ENCODE assay signal across 14 cellular contexts in the genomic region with DNA sequence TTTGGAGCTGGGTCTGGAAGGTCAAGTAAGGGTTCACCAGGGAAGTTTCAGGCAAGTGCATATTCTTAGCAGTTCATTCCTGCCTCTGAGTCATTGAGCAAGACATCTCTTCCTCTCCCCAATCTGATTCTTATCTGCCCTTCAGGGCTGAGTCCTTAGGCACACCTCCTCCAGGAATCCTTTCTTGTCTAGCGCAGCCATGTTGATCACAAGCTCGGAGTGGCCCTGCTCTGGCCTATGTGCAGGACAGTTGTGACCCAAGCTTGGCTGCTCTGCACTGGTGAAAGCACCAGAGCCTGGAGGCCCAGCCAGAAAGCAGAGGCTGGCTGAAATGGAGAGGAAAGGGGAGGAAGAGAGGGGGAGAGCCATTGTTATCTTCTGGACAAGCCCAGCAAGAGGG. TPM values are rescaled to one million over a fixed set of nuclear protein-coding genes. Genes with fewer than 3 reads are reported as not detected.
A peak's percentile ranks its signal among the peaks of the same experiment; 100 is the strongest.
DNase-seq lines count a peak whose midpoint lies in the region; ATAC-seq, FAIRE-seq and TF ChIP-seq lines count a peak whose summit lies in the region.
"Had no signal": no experiment of that assay in that cellular context is flagged by ENCODE, and none has a peak within 500 bp of the region (broad histone marks: within the 10 kb centered on the region; RNA-seq: fewer than 3 reads in every experiment).

No MANE protein-coding gene starts in this region.

- H3K23ac ChIP-seq in mesendoderm (ENCODE audit: low read length), result no peak overlapping the region

- no peak for FAIRE-seq in astrocyte (lab: Jason Lieb, UNC)
- no peak for FAIRE-seq in kidney (lab: Jason Lieb, UNC)

- no peak overlapping the region for H3K27ac ChIP-seq in astrocyte (ENCODE audit: low read depth, low read length)
- H3K27ac ChIP-seq in mesendoderm (ENCODE audit: low read depth, low read length), result no peak overlapping the region
- H3K27ac ChIP-seq in kidney (ENCODE audit: low read depth in 2 of 2, low read length in 2 of 2), result no peak overlapping the region
- H3K27ac ChIP-seq: gastroesophageal sphincter had no signal

- H3K9ac ChIP-seq in astrocyte (ENCODE audit: low read length) (no peak overlapping the region), mesendoderm (ENCODE audit: low read length) (no peak overlapping the region), kidney (ENCODE audit: low read length in 2 of 2) (no peak overlapping the region)

- H3K27ac Mint-ChIP-seq in astrocyte (ENCODE audit: unreplicated experiment), result peak overlapping the region; percentile 97
- H3K27ac Mint-ChIP-seq: B cell, type B pancreatic cell had no signal

- H4K8ac ChIP-seq in mesendoderm (ENCODE audit: low read depth, low read length), result no peak overlapping the region

- no peak overlapping the region for H2BK5ac ChIP-seq in mesendoderm (ENCODE audit: low read length)

- H3K27me3 ChIP-seq in astrocyte (ENCODE audit: insufficient read depth, low read length) (no peaks in the 10 kb centered on the region), mesendoderm (ENCODE audit: insufficient read depth, low read length, poor library complexity) (no peaks in the 10 kb centered on the region)

- H3K36me3 ChIP-seq in astrocyte (ENCODE audit: insufficient read depth, low read length) (no peaks in the 10 kb centered on the region), mesendoderm (ENCODE audit: control insufficient read depth, insufficient read depth, low read length) (no peaks in the 10 kb centered on the region), kidney (ENCODE audit: control insufficient read depth in 1 of 2, insufficient read depth in 2 of 2, low read length in 2 of 2) (no peaks in the 10 kb centered on the region)
- H3K36me3 ChIP-seq: gastroesophageal sphincter had no signal

- H3K9me3 ChIP-seq in astrocyte (ENCODE audit: insufficient read depth, low read depth, low read length), result no peaks in the 10 kb centered on the region
- H3K9me3 ChIP-seq in kidney (ENCODE audit: control insufficient read depth in 1 of 2, low read length in 2 of 2), result no peaks in the 10 kb centered on the region
- H3K9me3 ChIP-seq: gastroesophageal sphincter had no signal

- no peak overlapping the region for H2AK5ac ChIP-seq in mesendoderm (ENCODE audit: low read length)

- no CpG with 5 or more reads among the region's 2 CpGs for WGBS in mesendoderm (ENCODE audit: extremely low coverage, insufficient coverage, low lambda C conversion rate)

- intact Hi-C loops in kidney (cut with DNase I), result no loop called here

- no peaks in the 10 kb centered on the region for H3K79me2 ChIP-seq in astrocyte (ENCODE audit: insufficient read depth, low read length)
- H3K79me2 ChIP-seq in mesendoderm (ENCODE audit: control insufficient read depth, insufficient read depth, low read length), result no peaks in the 10 kb centered on the region

- H2BK120ac ChIP-seq in mesendoderm (ENCODE audit: low read depth, low read length), result no peak overlapping the region

- H3K4me1 ChIP-seq in astrocyte (ENCODE audit: insufficient read depth, low read length) (peaks cover 43% of the 10 kb centered on the region), mesendoderm (ENCODE audit: control insufficient read depth, low read depth, low read length) (peaks cover 1% of the 10 kb centered on the region), kidney (ENCODE audit: control insufficient read depth in 1 of 2, insufficient read depth in 1 of 2, low read depth in 1 of 2, low read length in 2 of 2) (no peaks in the 10 kb centered on the region)
- H3K4me1 ChIP-seq: gastroesophageal sphincter had no signal

- H4K20me1 ChIP-seq in astrocyte (ENCODE audit: insufficient read depth, low read length), result no peaks in the 10 kb centered on the region

- H3K36me3 Mint-ChIP-seq in astrocyte (ENCODE audit: low read depth, unreplicated experiment), result peaks cover 3% of the 10 kb centered on the region
- H3K36me3 Mint-ChIP-seq in activated T-cell treated with anti-CD3 and anti-CD28 coated beads, Interleukin-2, amount 50 U/mL, for 4 hours (ENCODE audit: insufficient read depth), result no peaks in the 10 kb centered on the region
- H3K36me3 Mint-ChIP-seq: type B pancreatic cell had no signal

- H3K56ac ChIP-seq in mesendoderm (ENCODE audit: low read length), result no peak overlapping the region

- no peak overlapping the region for H2BK15ac ChIP-seq in mesendoderm (replicated peaks; ENCODE audit: low read depth)

- H3K4me2 ChIP-seq in astrocyte (ENCODE audit: low read length), result peak overlapping the region; percentile 25
- H3K4me2 ChIP-seq in mesendoderm (ENCODE audit: low read length), result no peak overlapping the region

- peaks cover 55% of the 10 kb centered on the region for H3K4me1 Mint-ChIP-seq in astrocyte (ENCODE audit: low read depth, unreplicated experiment)
- H3K4me1 Mint-ChIP-seq in activated T-cell treated with anti-CD3 and anti-CD28 coated beads, Interleukin-2, amount 50 U/mL, for 4 hours (ENCODE audit: low read depth), result no peaks in the 10 kb centered on the region
- H3K4me1 Mint-ChIP-seq: B cell had no signal

- H3K4me3 ChIP-seq in astrocyte (ENCODE audit: insufficient read depth, low read depth, low read length), result no peak overlapping the region
- no peak overlapping the region for H3K4me3 ChIP-seq in mesendoderm (ENCODE audit: low read length)
- no peak overlapping the region for H3K4me3 ChIP-seq in kidney (ENCODE audit: low read length in 2 of 2)
- H3K4me3 ChIP-seq: gastroesophageal sphincter had no signal

- no peak for TF ChIP-seq CTCF in astrocyte (IDR thresholded peaks at IDR 0.05; ENCODE audit: insufficient read depth, low read depth, low read length)
- TF ChIP-seq CTCF in kidney (IDR thresholded peaks at IDR 0.05; ENCODE audit: borderline replicate concordance, extremely low read depth, insufficient read depth), result no peak

- no peak overlapping the region for H3K18ac ChIP-seq in mesendoderm (ENCODE audit: low read length)

- H3K4me3 Mint-ChIP-seq in astrocyte (ENCODE audit: unreplicated experiment), result peak overlapping the region; percentile 61
- H3K4me3 Mint-ChIP-seq in activated T-cell treated with anti-CD3 and anti-CD28 coated beads, Interleukin-2, amount 50 U/mL, for 4 hours, result no peak overlapping the region
- H3K4me3 Mint-ChIP-seq: B cell, type B pancreatic cell had no signal

- no peaks in the 10 kb centered on the region for H3K79me1 ChIP-seq in mesendoderm (ENCODE audit: low read length)

- H3K4ac ChIP-seq in mesendoderm (ENCODE audit: low read depth, low read length), result no peak overlapping the region

- peaks cover 25% of the 10 kb centered on the region for H3K27me3 Mint-ChIP-seq in astrocyte (ENCODE audit: low read depth, unreplicated experiment)
- H3K27me3 Mint-ChIP-seq in activated T-cell treated with anti-CD3 and anti-CD28 coated beads, Interleukin-2, amount 50 U/mL, for 4 hours (ENCODE audit: low read depth), result peaks cover 10% of the 10 kb centered on the region

- peak; percentile 60 for DNase-seq in AG20443 (ENCODE audit: low spot score)
- peak; percentile 72 for DNase-seq in LoVo (ENCODE audit: low spot score)
- peak; percentile 66 for DNase-seq in astrocyte (ENCODE audit: low read depth)
- peak; percentile 72 for DNase-seq in mesendoderm
- no peak for DNase-seq in HK-2 (ENCODE audit: unreplicated experiment)
- DNase-seq in kidney, result no peak
- DNase-seq in activated T-cell treated with anti-CD3 and anti-CD28 coated beads, Interleukin-2, amount 50 U/mL, for 4 hours, result no peak
- DNase-seq: DMS79 treated with DMSO at 0.1 percent for 48 hours; Karpas-422; stimulated activated CD4-positive, alpha-beta T cell treated with anti-CD3 and anti-CD28 coated beads, Interleukin-2, amount 100 ng/mL, for 24 hours had no signal

- peaks cover 4% of the 10 kb centered on the region for H3K9me3 Mint-ChIP-seq in astrocyte (ENCODE audit: unreplicated experiment)
- no peaks in the 10 kb centered on the region for H3K9me3 Mint-ChIP-seq in activated T-cell treated with anti-CD3 and anti-CD28 coated beads, Interleukin-2, amount 50 U/mL, for 4 hours
- H3K9me3 Mint-ChIP-seq: type B pancreatic cell had no signal

- no peak overlapping the region for H4K5ac ChIP-seq in mesendoderm (ENCODE audit: low read length)

- H2AFZ ChIP-seq in astrocyte (ENCODE audit: low read depth, low read length), result peak overlapping the region; percentile 31

- no peak for ATAC-seq in HG03457 (IDR thresholded peaks at IDR 0.05; ENCODE audit: unreplicated experiment)
- no peak for ATAC-seq in activated T-cell treated with anti-CD3 and anti-CD28 coated beads, Interleukin-2, amount 50 U/mL, for 4 hours
- ATAC-seq: gastroesophageal sphincter had no signal

RNA-seq across cellular contexts. Expression of a gene that starts 30.9 kb away (rescaled TPM):
- total RNA-seq in astrocyte (40.4 and 43.1 TPM in 2 replicates), kidney (36.7 TPM)
- 53.8 TPM for polyA plus RNA-seq in mesendoderm (2013, experiment 1 of 2)
- 51.1 TPM for polyA plus RNA-seq in mesendoderm (2013, experiment 2 of 2)
- polyA plus RNA-seq in kidney (ENCODE audit: insufficient read depth, low read depth, low replicate concordance), result 58.7 TPM
- total RNA-seq in activated T-cell treated with anti-CD3 and anti-CD28 coated beads, Interleukin-2, amount 50 U/mL, for 4 hours, result 10 to 100 TPM; 59.4 to 77.6 (median 72.2) TPM

Comparison
In these comparisons a context has a peak if more than half of its experiments do, and no peak if none do; other contexts are left out.
1. DNase-seq: peak in AG20443 (single experiment), LoVo (single experiment), astrocyte (single experiment) and mesendoderm (single experiment); none in HK-2 (single experiment), kidney (single experiment) and activated T-cell treated with anti-CD3 and anti-CD28 coated beads, Interleukin-2, amount 50 U/mL, for 4 hours (single experiment).